10 cellular contexts compared by ENCODE assay signal in the genomic region with DNA sequence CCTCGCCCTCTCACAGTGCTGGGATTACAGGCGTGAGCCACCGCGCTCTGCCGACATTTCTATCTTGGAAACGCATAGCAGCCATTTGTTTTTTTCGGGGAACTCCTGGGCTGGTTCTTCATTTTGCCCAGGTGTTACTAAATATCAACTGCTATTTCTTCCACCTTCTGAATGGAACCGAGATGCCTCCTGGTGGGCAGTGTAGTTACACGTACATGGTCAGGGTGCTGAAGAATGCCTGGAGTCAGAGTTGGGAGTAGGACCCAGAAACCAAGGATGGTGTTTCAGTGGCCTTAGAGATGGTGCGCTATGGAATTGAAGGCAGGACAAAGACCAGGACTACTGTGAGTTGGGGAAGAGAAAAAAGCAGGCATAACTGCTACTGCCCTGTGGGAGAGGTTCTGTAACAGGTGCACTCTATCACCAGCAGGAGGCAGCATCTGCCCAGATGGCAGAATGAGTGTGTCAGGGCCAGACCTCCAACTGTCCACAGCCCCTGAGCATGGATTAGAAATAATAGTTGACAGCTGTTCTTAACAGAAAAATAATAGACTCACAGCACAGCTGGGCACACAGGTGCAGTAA.
DNase-seq lines count a peak whose midpoint lies in the region; ATAC-seq, FAIRE-seq and TF ChIP-seq lines count a peak whose summit lies in the region.
"Had no signal": no experiment of that assay in that cellular context is flagged by ENCODE, and none has a peak within 500 bp of the region (broad histone marks: within the 10 kb centered on the region; RNA-seq: fewer than 3 reads in every experiment).

No MANE protein-coding gene starts in this region.

- H3K4me3 ChIP-seq in HEK293 (ENCODE audit: low read depth, low read length), result no peak overlapping the region
- H3K4me3 ChIP-seq in OCI-LY7 (ENCODE audit: low read depth, low read length, poor library complexity, severe bottlenecking), result no peak overlapping the region
- no peak overlapping the region for H3K4me3 ChIP-seq in liver (ENCODE audit: low read depth in 1 of 3, low read length in 3 of 3)

- peak; percentile 77 for FAIRE-seq in GM12891 (lab: Jason Lieb, UNC)
- FAIRE-seq: TTC549 had no signal

- intact Hi-C loops in OCI-LY7 (cut with micrococcal nuclease; ENCODE audit: unreplicated experiment), result loop anchor here (5.0 to 10.0 kb wide), 3 partner anchors 52 to 560 kb away; no protein-coding TSS in a partner anchor

- H3K27ac ChIP-seq in HEK293 (ENCODE audit: extremely low read depth, low read depth, low read length), result no peak overlapping the region
- no peak overlapping the region for H3K27ac ChIP-seq in OCI-LY7 (ENCODE audit: low read depth, low read length, poor library complexity, severe bottlenecking)
- no peak overlapping the region for H3K27ac ChIP-seq in liver (ENCODE audit: low read depth in 1 of 2, low read length in 2 of 2)

- no TSS peak for BruUV-seq in OCI-LY7 (replicated peaks; lab: Mats Ljungman, UMichigan)

- TF ChIP-seq RAD21 in liver (IDR thresholded peaks at IDR 0.05), result peak; percentile 81 to 85

- POLR2A ChIA-PET in HEK293 (lab: Yijun Ruan, JAX) (no interaction called here), OCI-LY7 (lab: Charles Lee) (no interaction called here)

- H3K4me3 Mint-ChIP-seq in activated naive CD8-positive, alpha-beta T cell treated with anti-CD3 and anti-CD28 coated beads, Interleukin-2, amount 50 U/mL, for 24 hours, result no peak overlapping the region
- H3K4me3 Mint-ChIP-seq: natural killer cell had no signal

- H3K9me3 Mint-ChIP-seq in activated naive CD8-positive, alpha-beta T cell treated with anti-CD3 and anti-CD28 coated beads, Interleukin-2, amount 50 U/mL, for 24 hours, result peaks cover 7% of the 10 kb centered on the region
- H3K9me3 Mint-ChIP-seq: natural killer cell had no signal

- H3K27ac Mint-ChIP-seq in activated naive CD8-positive, alpha-beta T cell treated with anti-CD3 and anti-CD28 coated beads, Interleukin-2, amount 50 U/mL, for 24 hours, result no peak overlapping the region
- H3K27ac Mint-ChIP-seq: natural killer cell had no signal

- H4K20me1 ChIP-seq in OCI-LY7 (ENCODE audit: insufficient read depth, low read length), result no peaks in the 10 kb centered on the region

- no peak for ATAC-seq in activated naive CD8-positive, alpha-beta T cell treated with anti-CD3 and anti-CD28 coated beads, Interleukin-2, amount 50 U/mL, for 24 hours
- ATAC-seq in HG02973 (IDR thresholded peaks at IDR 0.05; ENCODE audit: unreplicated experiment), result no peak

- TF ChIP-seq CTCF in HEK293 (tag by site-specific recombination; IDR thresholded peaks at IDR 0.05) (no peak), OCI-LY7 (conservative IDR thresholded peaks at IDR 0.05; ENCODE audit: low read length) (peak; percentile 78), liver (IDR thresholded peaks at IDR 0.05; ENCODE audit: low read depth, low read length, missing input control) (peak; percentile 61)

- H3K36me3 ChIP-seq in HEK293 (ENCODE audit: control insufficient read depth in 2 of 2, insufficient read depth in 1 of 2, low read length in 2 of 2) (no peaks in the 10 kb centered on the region), OCI-LY7 (ENCODE audit: insufficient read depth, low read length) (no peaks in the 10 kb centered on the region), liver (ENCODE audit: control insufficient read depth in 4 of 4, insufficient read depth in 3 of 4, low read depth in 1 of 4, low read length in 3 of 4) (no peaks in the 10 kb centered on the region)

- H3K36me3 Mint-ChIP-seq in activated naive CD8-positive, alpha-beta T cell treated with anti-CD3 and anti-CD28 coated beads, Interleukin-2, amount 50 U/mL, for 24 hours (ENCODE audit: low read depth), result no peaks in the 10 kb centered on the region
- H3K36me3 Mint-ChIP-seq: natural killer cell had no signal

- H3K4me1 ChIP-seq in HEK293 (ENCODE audit: control insufficient read depth, insufficient read depth, low read length) (no peaks in the 10 kb centered on the region), OCI-LY7 (ENCODE audit: insufficient read depth, low read length, poor library complexity, severe bottlenecking) (no peaks in the 10 kb centered on the region), liver (ENCODE audit: control insufficient read depth in 4 of 4, insufficient read depth in 4 of 4, low read length in 3 of 4) (no peaks in the 10 kb centered on the region)

- TF ChIP-seq POLR2A in GM12891 (IDR thresholded peaks at IDR 0.05; ENCODE audit: low read depth, low read length), result no peak

- 73% methylated on average over 10 of the region's 10 CpGs for WGBS in liver

- no peak overlapping the region for H3K9ac ChIP-seq in liver (ENCODE audit: low read depth in 1 of 2, low read length in 2 of 2)

- H3K4me2 ChIP-seq in OCI-LY7 (ENCODE audit: low read length), result no peak overlapping the region

- H3K27me3 ChIP-seq in liver (ENCODE audit: control insufficient read depth in 4 of 4, insufficient read depth in 4 of 4, low read length in 3 of 4), result no peaks in the 10 kb centered on the region

- CTCF ChIA-PET in HEK293 (lab: Yijun Ruan, JAX) (interaction anchor here (0.6 kb wide), 1 partner anchor 80 kb away, joined by 3 read pairs; no protein-coding TSS in a partner anchor), OCI-LY7 (lab: Charles Lee; ENCODE audit: unreplicated experiment) (no interaction called here)

- H2AFZ ChIP-seq in OCI-LY7 (ENCODE audit: low read length), result no peak overlapping the region

- H3K9me3 ChIP-seq in HEK293 (ENCODE audit: control insufficient read depth, insufficient read depth, low read depth, low read length) (peaks cover 7% of the 10 kb centered on the region; the same call in 1 of the 2 replicates), OCI-LY7 (ENCODE audit: low read length) (no peaks in the 10 kb centered on the region), liver (ENCODE audit: control insufficient read depth in 4 of 4, low read length in 3 of 4) (no peaks in the 10 kb centered on the region)

- H3K9me2 ChIP-seq in OCI-LY7 (ENCODE audit: insufficient read depth, low read length), result no peaks in the 10 kb centered on the region

- no peaks in the 10 kb centered on the region for H3K27me3 Mint-ChIP-seq in activated naive CD8-positive, alpha-beta T cell treated with anti-CD3 and anti-CD28 coated beads, Interleukin-2, amount 50 U/mL, for 24 hours

- no peaks in the 10 kb centered on the region for H3K79me2 ChIP-seq in OCI-LY7 (ENCODE audit: insufficient read depth, low read depth, low read length)

- H3K4me1 Mint-ChIP-seq in activated naive CD8-positive, alpha-beta T cell treated with anti-CD3 and anti-CD28 coated beads, Interleukin-2, amount 50 U/mL, for 24 hours, result no peaks in the 10 kb centered on the region
- H3K4me1 Mint-ChIP-seq: natural killer cell had no signal

- DNase-seq in GM12891 (ENCODE audit: insufficient read length, low spot score) (no peak), OCI-LY7 (ENCODE audit: low spot score) (peak; percentile 54), hippocampal formation (lab: John Stamatoyannopoulos, UW) (no peak), superior temporal gyrus (ENCODE audit: extremely low spot score) (no peak)
- DNase-seq in activated naive CD8-positive, alpha-beta T cell treated with anti-CD3 and anti-CD28 coated beads, Interleukin-2, amount 50 U/mL, for 24 hours, result peak; percentile 36
- DNase-seq: natural killer cell had no signal

TF ChIP-seq in GM12891, 5 proteins besides CTCF, POLR2A, EP300 and RAD21:
- TF ChIP-seq POLR2AphosphoS5 (IDR thresholded peaks at IDR 0.05; ENCODE audit: low read depth, low read length) (no peak), SPI1 (IDR thresholded peaks at IDR 0.05; ENCODE audit: low read depth, low read length) (no peak), POU2F2 (IDR thresholded peaks at IDR 0.05; ENCODE audit: low read depth, low read length) (no peak), TAF1 (IDR thresholded peaks at IDR 0.05; ENCODE audit: low read depth, low read length) (no peak), PAX5 (IDR thresholded peaks at IDR 0.05; ENCODE audit: insufficient read depth, low read length, severe bottlenecking) (no peak)

TF ChIP-seq in HEK293, 187 proteins besides CTCF, POLR2A, EP300 and RAD21 (continues in another document):
- TF ChIP-seq, protein P1, sequence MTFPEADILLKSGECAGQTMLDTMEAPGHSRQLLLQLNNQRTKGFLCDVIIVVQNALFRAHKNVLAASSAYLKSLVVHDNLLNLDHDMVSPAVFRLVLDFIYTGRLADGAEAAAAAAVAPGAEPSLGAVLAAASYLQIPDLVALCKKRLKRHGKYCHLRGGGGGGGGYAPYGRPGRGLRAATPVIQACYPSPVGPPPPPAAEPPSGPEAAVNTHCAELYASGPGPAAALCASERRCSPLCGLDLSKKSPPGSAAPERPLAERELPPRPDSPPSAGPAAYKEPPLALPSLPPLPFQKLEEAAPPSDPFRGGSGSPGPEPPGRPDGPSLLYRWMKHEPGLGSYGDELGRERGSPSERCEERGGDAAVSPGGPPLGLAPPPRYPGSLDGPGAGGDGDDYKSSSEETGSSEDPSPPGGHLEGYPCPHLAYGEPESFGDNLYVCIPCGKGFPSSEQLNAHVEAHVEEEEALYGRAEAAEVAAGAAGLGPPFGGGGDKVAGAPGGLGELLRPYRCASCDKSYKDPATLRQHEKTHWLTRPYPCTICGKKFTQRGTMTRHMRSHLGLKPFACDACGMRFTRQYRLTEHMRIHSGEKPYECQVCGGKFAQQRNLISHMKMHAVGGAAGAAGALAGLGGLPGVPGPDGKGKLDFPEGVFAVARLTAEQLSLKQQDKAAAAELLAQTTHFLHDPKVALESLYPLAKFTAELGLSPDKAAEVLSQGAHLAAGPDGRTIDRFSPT (tag by site-specific recombination; IDR thresholded peaks at IDR 0.05), result no peak
- TF ChIP-seq ZNF558 (tag by site-specific recombination; IDR thresholded peaks at IDR 0.05) (no peak), ZNF747 (tag by site-specific recombination; IDR thresholded peaks at IDR 0.05) (no peak)

TF ChIP-seq in liver, 16 proteins besides CTCF, POLR2A, EP300 and RAD21 (continues in another document):
- TF ChIP-seq, protein P2, sequence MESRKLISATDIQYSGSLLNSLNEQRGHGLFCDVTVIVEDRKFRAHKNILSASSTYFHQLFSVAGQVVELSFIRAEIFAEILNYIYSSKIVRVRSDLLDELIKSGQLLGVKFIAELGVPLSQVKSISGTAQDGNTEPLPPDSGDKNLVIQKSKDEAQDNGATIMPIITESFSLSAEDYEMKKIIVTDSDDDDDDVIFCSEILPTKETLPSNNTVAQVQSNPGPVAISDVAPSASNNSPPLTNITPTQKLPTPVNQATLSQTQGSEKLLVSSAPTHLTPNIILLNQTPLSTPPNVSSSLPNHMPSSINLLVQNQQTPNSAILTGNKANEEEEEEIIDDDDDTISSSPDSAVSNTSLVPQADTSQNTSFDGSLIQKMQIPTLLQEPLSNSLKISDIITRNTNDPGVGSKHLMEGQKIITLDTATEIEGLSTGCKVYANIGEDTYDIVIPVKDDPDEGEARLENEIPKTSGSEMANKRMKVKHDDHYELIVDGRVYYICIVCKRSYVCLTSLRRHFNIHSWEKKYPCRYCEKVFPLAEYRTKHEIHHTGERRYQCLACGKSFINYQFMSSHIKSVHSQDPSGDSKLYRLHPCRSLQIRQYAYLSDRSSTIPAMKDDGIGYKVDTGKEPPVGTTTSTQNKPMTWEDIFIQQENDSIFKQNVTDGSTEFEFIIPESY (IDR thresholded peaks at IDR 0.05), result no peak
- no peak for TF ChIP-seq TAF1 (conservative IDR thresholded peaks at IDR 0.05)
- no peak for TF ChIP-seq NR2F2 (IDR thresholded peaks at IDR 0.05)
- TF ChIP-seq HNF4G (IDR thresholded peaks at IDR 0.05), result no peak
- no peak for TF ChIP-seq JUND (IDR thresholded peaks at IDR 0.05)

Comparison
In these comparisons a context has a peak if more than half of its experiments do, and no peak if none do; other contexts are left out.
1. DNase-seq: peak in OCI-LY7 (single experiment) and activated naive CD8-positive, alpha-beta T cell treated with anti-CD3 and anti-CD28 coated beads, Interleukin-2, amount 50 U/mL, for 24 hours (single experiment); none in GM12891 (single experiment), hippocampal formation (0 of 2) and superior temporal gyrus (single experiment).